ENCODE assay signal across 9 cellular contexts in genomic region chr16:53510704-53511070, GRCh38. TPM values are rescaled to one million over a fixed set of nuclear protein-coding genes. Genes with fewer than 3 reads are reported as not detected.
DNase-seq lines count a peak whose midpoint lies in the region; ATAC-seq, FAIRE-seq and TF ChIP-seq lines count a peak whose summit lies in the region.
"Had no signal": no experiment of that assay in that cellular context is flagged by ENCODE, and none has a peak within 500 bp of the region (broad histone marks: within the 10 kb centered on the region; RNA-seq: fewer than 3 reads in every experiment).

No MANE protein-coding gene starts in this region.

- H2BK15ac ChIP-seq in H1 (ENCODE audit: low read length), result no peak overlapping the region
- no peak overlapping the region for H2BK15ac ChIP-seq in neuronal stem cell (ENCODE audit: low read length)

- no peak overlapping the region for H2AFZ ChIP-seq in DND-41 (ENCODE audit: low read depth, low read length)
- peak overlapping the region; percentile 16; the same call in 1 of the 2 replicates for H2AFZ ChIP-seq in KMS-11 (ENCODE audit: low read depth)
- H2AFZ ChIP-seq in H1 (ENCODE audit: low read length), result peak overlapping the region; percentile 40; the same call in 1 of the 2 replicates
- peak overlapping the region; percentile 92 for H2AFZ ChIP-seq in neuronal stem cell (ENCODE audit: low read length)

- TF ChIP-seq POLR2A in H1 (IDR thresholded peaks at IDR 0.05; ENCODE audit: control extremely low read depth in 1 of 2, low read depth in 2 of 2, low read length in 2 of 2), result no peak

- H3K4me2 ChIP-seq in DND-41 (ENCODE audit: insufficient read depth, low read length) (no peak overlapping the region), KMS-11 (no peak overlapping the region), H1 (ENCODE audit: insufficient read depth in 1 of 2, low read depth in 2 of 2, low read length in 2 of 2) (no peak overlapping the region), neuronal stem cell (ENCODE audit: insufficient read depth, low read length, poor library complexity, severe bottlenecking) (no peak overlapping the region)

- H3K23me2 ChIP-seq in H1 (ENCODE audit: low read depth, low read length), result no peaks in the 10 kb centered on the region

- H3K27me3 ChIP-seq in DND-41 (ENCODE audit: insufficient read depth, low read length, poor library complexity), result no peaks in the 10 kb centered on the region
- H3K27me3 ChIP-seq in KMS-11 (ENCODE audit: insufficient read depth, low read depth), result no peaks in the 10 kb centered on the region
- no peaks in the 10 kb centered on the region for H3K27me3 ChIP-seq in H1 (replicated peaks in 1 of 4; ENCODE audit: control insufficient read depth in 3 of 4, extremely low read depth in 1 of 4, insufficient read depth in 3 of 4, low read length in 3 of 4)
- H3K27me3 ChIP-seq in neuronal stem cell (ENCODE audit: control insufficient read depth in 3 of 3, insufficient read depth in 3 of 3, low read depth in 1 of 3, low read length in 3 of 3), result no peaks in the 10 kb centered on the region
- H3K27me3 ChIP-seq: suprapubic skin had no signal

- H2BK5ac ChIP-seq in H1 (ENCODE audit: low read depth, low read length) (no peak overlapping the region), neuronal stem cell (ENCODE audit: low read length) (no peak overlapping the region)

- H3K27ac ChIP-seq in DND-41 (ENCODE audit: low read length) (no peak overlapping the region), KMS-11 (no peak overlapping the region), H1 (ENCODE audit: low read depth, low read length) (no peak overlapping the region), neuronal stem cell (replicated peaks; ENCODE audit: low read length) (no peak overlapping the region)

- H3K9ac ChIP-seq in DND-41 (ENCODE audit: low read depth, low read length), result no peak overlapping the region
- H3K9ac ChIP-seq in KMS-11, result no peak overlapping the region
- H3K9ac ChIP-seq in H1 (replicated peaks in 1 of 4; ENCODE audit: extremely low read depth in 1 of 4, low read depth in 3 of 4, low read length in 3 of 4), result no peak overlapping the region
- H3K9ac ChIP-seq in neuronal stem cell (ENCODE audit: low read depth, low read length, poor library complexity), result no peak overlapping the region

- 0 out of 3 replicates have a peak, but pooled peaks have one; percentile 11 for ATAC-seq in DND-41 (ENCODE audit: insufficient read depth, low read depth)

- no peak overlapping the region for H3K56ac ChIP-seq in H1 (replicated peaks; ENCODE audit: insufficient read length, low read depth, low read length)

- no peak overlapping the region for H2BK20ac ChIP-seq in H1 (ENCODE audit: low read length)

- no peak overlapping the region for H3K23ac ChIP-seq in H1 (ENCODE audit: insufficient read length)
- H3K23ac ChIP-seq in neuronal stem cell (ENCODE audit: low read depth, low read length, poor library complexity), result no peak overlapping the region

- H3K4me3 ChIP-seq in DND-41 (ENCODE audit: low read depth in 1 of 2, low read length in 2 of 2) (no peak overlapping the region), KMS-11 (IDR thresholded peaks at IDR 0.05; ENCODE audit: insufficient read depth, low read depth, low read length) (no peak overlapping the region), H1 (ENCODE audit: extremely low read depth in 1 of 4, insufficient read depth in 2 of 4, low read depth in 3 of 4, low read length in 4 of 4) (no peak overlapping the region), neuronal stem cell (ENCODE audit: low read length in 2 of 2) (no peak overlapping the region)

- no peaks in the 10 kb centered on the region for H4K20me1 ChIP-seq in DND-41 (ENCODE audit: insufficient read depth, low read length)
- no peaks in the 10 kb centered on the region for H4K20me1 ChIP-seq in KMS-11 (ENCODE audit: insufficient read depth)
- H4K20me1 ChIP-seq in H1 (replicated peaks in 1 of 2; ENCODE audit: control insufficient read depth in 1 of 2, insufficient read depth in 2 of 2, low read length in 2 of 2), result no peaks in the 10 kb centered on the region

- no peak for FAIRE-seq in H1 (lab: Jason Lieb, UNC)

- DNase-seq in DND-41 (no peak), H1 (ENCODE audit: low read depth in 1 of 2, low spot score in 2 of 2) (no peak), neuronal stem cell (ENCODE audit: low spot score) (no peak), CD1c-positive myeloid dendritic cell (ENCODE audit: extremely low spot score) (no peak), NCI-H748 (lab: John Stamatoyannopoulos, UW; ENCODE audit: unreplicated experiment) (no peak), NCI-H2029 (lab: John Stamatoyannopoulos, UW) (no peak)
- no peak for DNase-seq in activated naive CD4-positive, alpha-beta T cell (lab: John Stamatoyannopoulos, UW)

- no peak overlapping the region for H3K14ac ChIP-seq in H1 (ENCODE audit: insufficient read length)
- H3K14ac ChIP-seq in neuronal stem cell (ENCODE audit: low read length), result no peak overlapping the region

- POLR2A ChIA-PET in H1 (lab: Charles Lee; ENCODE audit: partially characterized antibody), result interaction anchor here (0.7 kb wide), 1 partner anchor 1033 kb away, joined by 4 read pairs; no protein-coding TSS in a partner anchor

- no peak overlapping the region for H4K8ac ChIP-seq in H1 (ENCODE audit: extremely low read depth, insufficient read depth, low read length)
- no peak overlapping the region for H4K8ac ChIP-seq in neuronal stem cell (ENCODE audit: low read depth, low read length)

- CTCF ChIA-PET in H1 (lab: Charles Lee; ENCODE audit: partially characterized antibody), result interaction anchor here (1.1 to 2.0 kb wide), 5 partner anchors 9 to 153 kb away, joined by 3 to 10 read pairs (median 6); no protein-coding TSS in a partner anchor

- WGBS in H1 (ENCODE audit: extremely low coverage in 1 of 2, insufficient coverage in 1 of 2, insufficient read length in 1 of 2, insufficient replicate concordance in 2 of 2, low coverage in 1 of 2, low lambda C conversion rate in 2 of 2, missing lambda C conversion rate in 1 of 2), 2 experiments, result 51% methylated on average over 2 of the region's 2 CpGs; no CpG with 5 or more reads in 1 of the 2 experiments
- WGBS in neuronal stem cell (ENCODE audit: extremely low coverage in 2 of 2, insufficient read length in 2 of 2, insufficient replicate concordance in 1 of 2), 2 donors, result no CpG with 5 or more reads among the region's 2 CpGs

- no peak for TF ChIP-seq CTCF in DND-41 (IDR thresholded peaks at IDR 0.05; ENCODE audit: borderline replicate concordance, extremely low read depth, low read length, poor library complexity, severe bottlenecking)
- peak; percentile 7; the same call in 1 of the 2 replicates for TF ChIP-seq CTCF in KMS-11 (conservative IDR thresholded peaks at IDR 0.05; ENCODE audit: low read depth, low read length)
- TF ChIP-seq CTCF in H1 (IDR thresholded peaks at IDR 0.05; ENCODE audit: control extremely low read depth in 1 of 3, insufficient read depth in 1 of 3, low read depth in 1 of 3, low read length in 3 of 3), result no peak

- H2AK5ac ChIP-seq in H1 (ENCODE audit: low read depth, low read length) (no peak overlapping the region), neuronal stem cell (ENCODE audit: low read depth, low read length) (no peak overlapping the region)

- no peak overlapping the region for H2BK120ac ChIP-seq in H1 (replicated peaks; ENCODE audit: low read depth, low read length)
- H2BK120ac ChIP-seq in neuronal stem cell (ENCODE audit: low read depth, low read length), result no peak overlapping the region

- no peaks in the 10 kb centered on the region for H3K36me3 ChIP-seq in DND-41 (ENCODE audit: insufficient read depth, low read length)
- H3K36me3 ChIP-seq in KMS-11 (ENCODE audit: insufficient read depth), result no peaks in the 10 kb centered on the region
- H3K36me3 ChIP-seq in H1 (ENCODE audit: control insufficient read depth in 2 of 4, insufficient read depth in 4 of 4, low read length in 3 of 4), result no peaks in the 10 kb centered on the region
- no peaks in the 10 kb centered on the region for H3K36me3 ChIP-seq in neuronal stem cell (replicated peaks in 1 of 2; ENCODE audit: control insufficient read depth in 2 of 2, insufficient read depth in 2 of 2, low read length in 2 of 2)
- H3K36me3 ChIP-seq: suprapubic skin had no signal

- H2BK12ac ChIP-seq in H1 (ENCODE audit: low read depth, low read length) (no peak overlapping the region), neuronal stem cell (ENCODE audit: low read length) (no peak overlapping the region)

- H4K91ac ChIP-seq in H1 (replicated peaks; ENCODE audit: insufficient read length, low read length) (no peak overlapping the region), neuronal stem cell (ENCODE audit: low read depth, low read length, poor library complexity) (no peak overlapping the region)

- no peak for TF ChIP-seq EP300 in H1 (IDR thresholded peaks at IDR 0.05; ENCODE audit: borderline replicate concordance in 1 of 2, low read depth in 2 of 2, low read length in 2 of 2)

- TF ChIP-seq RAD21 in H1 (IDR thresholded peaks at IDR 0.05 in 1 of 2, conservative IDR thresholded peaks at IDR 0.05 in 1 of 2; ENCODE audit: low read depth in 2 of 2, low read length in 2 of 2), result no peak

- no peaks in the 10 kb centered on the region for H3K79me2 ChIP-seq in DND-41 (ENCODE audit: insufficient read depth, low read length)
- no peaks in the 10 kb centered on the region for H3K79me2 ChIP-seq in KMS-11 (ENCODE audit: insufficient read depth, low read depth)
- no peaks in the 10 kb centered on the region for H3K79me2 ChIP-seq in H1 (ENCODE audit: control insufficient read depth in 1 of 2, insufficient read depth in 2 of 2, low read length in 2 of 2)

- peaks cover 2% of the 10 kb centered on the region for H3K9me3 ChIP-seq in DND-41 (ENCODE audit: insufficient read depth, low read length, severe bottlenecking)
- H3K9me3 ChIP-seq in H1 (ENCODE audit: insufficient read depth in 2 of 2, low read depth in 1 of 2, low read length in 1 of 2), result peaks cover 9 to 10% of the 10 kb centered on the region in 2 experiments; a peak in 2 of 4 replicates
- peaks cover 2 to 14% of the 10 kb centered on the region in 2 donors for H3K9me3 ChIP-seq in neuronal stem cell (replicated peaks in 1 of 2; ENCODE audit: control insufficient read depth in 2 of 2, insufficient read depth in 1 of 2, low read depth in 1 of 2, low read length in 2 of 2)
- H3K9me3 ChIP-seq: suprapubic skin had no signal

- H3K18ac ChIP-seq in H1 (ENCODE audit: extremely low read depth, low read length), result no peak overlapping the region
- no peak overlapping the region for H3K18ac ChIP-seq in neuronal stem cell (ENCODE audit: low read length)

- H3K4me1 ChIP-seq in DND-41 (ENCODE audit: insufficient read depth, low read length) (peaks cover 8% of the 10 kb centered on the region), KMS-11 (ENCODE audit: low read depth, poor library complexity, severe bottlenecking) (no peaks in the 10 kb centered on the region), H1 (replicated peaks in 1 of 4; ENCODE audit: control insufficient read depth in 3 of 4, insufficient read depth in 4 of 4, low read length in 3 of 4) (peaks cover 0 to 2% (median 0%) of the 10 kb centered on the region in 4 experiments; a peak in 1 of 7 replicates), neuronal stem cell (ENCODE audit: control insufficient read depth in 2 of 2, insufficient read depth in 1 of 2, low read depth in 1 of 2, low read length in 2 of 2) (peaks cover 2 to 3% of the 10 kb centered on the region in 2 donors)

- H3K79me1 ChIP-seq in H1 (ENCODE audit: low read depth, low read length), result no peaks in the 10 kb centered on the region
- H3K79me1 ChIP-seq in neuronal stem cell (ENCODE audit: low read depth, low read length), result no peaks in the 10 kb centered on the region

- no peak overlapping the region for H4K5ac ChIP-seq in H1 (ENCODE audit: insufficient read length, low read depth, low read length)

- H3K4ac ChIP-seq in H1 (replicated peaks; ENCODE audit: insufficient read length, low read depth, low read length) (no peak overlapping the region), neuronal stem cell (ENCODE audit: low read length) (no peak overlapping the region)

RNA-seq across cellular contexts. Expression of gene AKTIP, which starts 7.7 kb away (rescaled TPM):
- total RNA-seq in H1 (2021; fragmentation: NEBNext Ultra II Directional; extraction: Animal tissue kit (Norgen Biotek cat#: 25700)), result 15.6 and 16.5 TPM in 2 replicates
- polyA plus RNA-seq in H1 (2011; rRNA removed), result 12.1 and 15.0 TPM in 2 replicates
- 19.9 TPM for polyA plus RNA-seq in H1 (2011; cell fraction: cytosol; rRNA removed)
- 19.6 TPM for polyA plus RNA-seq in H1 (2011; cell fraction: nucleus; rRNA removed)
- polyA plus RNA-seq in H1 (2012, experiment 1 of 2), result 18.4 to 26.7 TPM (median 19.4 TPM) in 4 replicates
- polyA plus RNA-seq in H1 (2012, experiment 2 of 2), result 1.3 TPM
- 10.2 TPM for polyA plus RNA-seq in H1 (2013, experiment 1 of 2)
- polyA plus RNA-seq in H1 (2013, experiment 2 of 2), result 12.1 TPM
- 26.8 and 34.1 TPM in 2 replicates for polyA minus RNA-seq in H1 (2011; rRNA and poly(A)+ RNA removed)
- 16.7 TPM for polyA minus RNA-seq in H1 (2011; cell fraction: cytosol; rRNA and poly(A)+ RNA removed)
- 34.5 TPM for polyA minus RNA-seq in H1 (2011; cell fraction: nucleus; rRNA and poly(A)+ RNA removed)
- 13.5 TPM for polyA plus RNA-seq in neuronal stem cell (2013, experiment 1 of 2)
- polyA plus RNA-seq in neuronal stem cell (2013, experiment 2 of 2), result 15.3 TPM
